Comparison of ENCODE assay signal across 1 cellular context in genomic region chr19:3210347-3211017, GRCh38.
TF ChIP-seq lines count a peak whose summit lies in the region.

No MANE protein-coding gene starts in this region.

TF ChIP-seq in GM12878, 131 proteins besides CTCF, POLR2A, EP300 and RAD21 (continues in another document):
- no peak for TF ChIP-seq SIN3A (IDR thresholded peaks at IDR 0.05; ENCODE audit: low read depth, low read length)
- no peak for TF ChIP-seq ZNF24 (IDR thresholded peaks at IDR 0.05)
- no peak for TF ChIP-seq E2F8 (IDR thresholded peaks at IDR 0.05; ENCODE audit: low read depth, partially characterized antibody)
- 0 out of 2 replicates have a peak, but pooled peaks have one; percentile 55 for TF ChIP-seq YY1 (IDR thresholded peaks at IDR 0.05; ENCODE audit: low read depth, low read length)
- TF ChIP-seq, protein P1, sequence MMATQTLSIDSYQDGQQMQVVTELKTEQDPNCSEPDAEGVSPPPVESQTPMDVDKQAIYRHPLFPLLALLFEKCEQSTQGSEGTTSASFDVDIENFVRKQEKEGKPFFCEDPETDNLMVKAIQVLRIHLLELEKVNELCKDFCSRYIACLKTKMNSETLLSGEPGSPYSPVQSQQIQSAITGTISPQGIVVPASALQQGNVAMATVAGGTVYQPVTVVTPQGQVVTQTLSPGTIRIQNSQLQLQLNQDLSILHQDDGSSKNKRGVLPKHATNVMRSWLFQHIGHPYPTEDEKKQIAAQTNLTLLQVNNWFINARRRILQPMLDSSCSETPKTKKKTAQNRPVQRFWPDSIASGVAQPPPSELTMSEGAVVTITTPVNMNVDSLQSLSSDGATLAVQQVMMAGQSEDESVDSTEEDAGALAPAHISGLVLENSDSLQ (IDR thresholded peaks at IDR 0.05), result peak; percentile 75
- TF ChIP-seq TARDBP (IDR thresholded peaks at IDR 0.05; ENCODE audit: borderline replicate concordance), result no peak
- no peak for TF ChIP-seq ZNF622 (IDR thresholded peaks at IDR 0.05)
- TF ChIP-seq POLR2AphosphoS2 (IDR thresholded peaks at IDR 0.05; ENCODE audit: low read depth, low read length), result no peak
- no peak for TF ChIP-seq CREM (IDR thresholded peaks at IDR 0.05; ENCODE audit: low read depth)
- TF ChIP-seq TBL1XR1 (IDR thresholded peaks at IDR 0.05; ENCODE audit: low read depth, low read length), result no peak
- TF ChIP-seq MEF2A (IDR thresholded peaks at IDR 0.05; ENCODE audit: insufficient read depth, low read depth, low read length), result no peak
- TF ChIP-seq, protein P2, sequence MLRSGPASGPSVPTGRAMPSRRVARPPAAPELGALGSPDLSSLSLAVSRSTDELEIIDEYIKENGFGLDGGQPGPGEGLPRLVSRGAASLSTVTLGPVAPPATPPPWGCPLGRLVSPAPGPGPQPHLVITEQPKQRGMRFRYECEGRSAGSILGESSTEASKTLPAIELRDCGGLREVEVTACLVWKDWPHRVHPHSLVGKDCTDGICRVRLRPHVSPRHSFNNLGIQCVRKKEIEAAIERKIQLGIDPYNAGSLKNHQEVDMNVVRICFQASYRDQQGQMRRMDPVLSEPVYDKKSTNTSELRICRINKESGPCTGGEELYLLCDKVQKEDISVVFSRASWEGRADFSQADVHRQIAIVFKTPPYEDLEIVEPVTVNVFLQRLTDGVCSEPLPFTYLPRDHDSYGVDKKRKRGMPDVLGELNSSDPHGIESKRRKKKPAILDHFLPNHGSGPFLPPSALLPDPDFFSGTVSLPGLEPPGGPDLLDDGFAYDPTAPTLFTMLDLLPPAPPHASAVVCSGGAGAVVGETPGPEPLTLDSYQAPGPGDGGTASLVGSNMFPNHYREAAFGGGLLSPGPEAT (IDR thresholded peaks at IDR 0.05; ENCODE audit: low read depth), result no peak
- TF ChIP-seq CREB1 (IDR thresholded peaks at IDR 0.05; ENCODE audit: low read depth), result no peak
- TF ChIP-seq TCF12 (IDR thresholded peaks at IDR 0.05; ENCODE audit: low read depth, low read length), result 0 out of 2 replicates have a peak, but pooled peaks have one; percentile 8
- no peak for TF ChIP-seq ZBTB40 (IDR thresholded peaks at IDR 0.05; ENCODE audit: borderline replicate concordance)
- TF ChIP-seq HDAC6 (IDR thresholded peaks at IDR 0.05; ENCODE audit: unreplicated experiment), result no peak
- no peak for TF ChIP-seq RB1 (IDR thresholded peaks at IDR 0.05; ENCODE audit: borderline replicate concordance)
- TF ChIP-seq DPF2 (IDR thresholded peaks at IDR 0.05), result no peak
- TF ChIP-seq SKIL (IDR thresholded peaks at IDR 0.05; ENCODE audit: low read depth, poor library complexity, severe bottlenecking), result no peak
- peak; percentile 96 for TF ChIP-seq SMARCA5 (IDR thresholded peaks at IDR 0.05)
- TF ChIP-seq TAF1 (IDR thresholded peaks at IDR 0.05; ENCODE audit: borderline replicate concordance, low read depth, low read length), result no peak
- TF ChIP-seq ZNF687 (IDR thresholded peaks at IDR 0.05), result no peak
- 0 out of 2 replicates have a peak, but pooled peaks have one; percentile 41 for TF ChIP-seq BACH1 (IDR thresholded peaks at IDR 0.05; ENCODE audit: borderline replicate concordance)
- TF ChIP-seq USF1 (IDR thresholded peaks at IDR 0.05; ENCODE audit: borderline replicate concordance, extremely low read length, insufficient read depth, low read depth, low read length), result no peak
- TF ChIP-seq ZZZ3 (IDR thresholded peaks at IDR 0.05; ENCODE audit: control insufficient read depth, insufficient read length, low read depth), result no peak
- no peak for TF ChIP-seq SPI1 (IDR thresholded peaks at IDR 0.05; ENCODE audit: borderline replicate concordance, insufficient read depth, low read depth, low read length)
- TF ChIP-seq RFX5 (IDR thresholded peaks at IDR 0.05; ENCODE audit: low read depth, low read length), result no peak
- TF ChIP-seq NR2F1 (conservative IDR thresholded peaks at IDR 0.05), result 0 out of 2 replicates have a peak, but pooled peaks have one; percentile 10
- no peak for TF ChIP-seq GATAD2B (conservative IDR thresholded peaks at IDR 0.05; ENCODE audit: low read depth)
- TF ChIP-seq, protein P3, sequence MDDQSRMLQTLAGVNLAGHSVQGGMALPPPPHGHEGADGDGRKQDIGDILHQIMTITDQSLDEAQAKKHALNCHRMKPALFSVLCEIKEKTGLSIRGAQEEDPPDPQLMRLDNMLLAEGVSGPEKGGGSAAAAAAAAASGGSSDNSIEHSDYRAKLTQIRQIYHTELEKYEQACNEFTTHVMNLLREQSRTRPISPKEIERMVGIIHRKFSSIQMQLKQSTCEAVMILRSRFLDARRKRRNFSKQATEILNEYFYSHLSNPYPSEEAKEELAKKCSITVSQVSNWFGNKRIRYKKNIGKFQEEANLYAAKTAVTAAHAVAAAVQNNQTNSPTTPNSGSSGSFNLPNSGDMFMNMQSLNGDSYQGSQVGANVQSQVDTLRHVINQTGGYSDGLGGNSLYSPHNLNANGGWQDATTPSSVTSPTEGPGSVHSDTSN (IDR thresholded peaks at IDR 0.05; ENCODE audit: insufficient replicate concordance, low read depth, low read length), result peak; percentile 29
- TF ChIP-seq, protein P4, sequence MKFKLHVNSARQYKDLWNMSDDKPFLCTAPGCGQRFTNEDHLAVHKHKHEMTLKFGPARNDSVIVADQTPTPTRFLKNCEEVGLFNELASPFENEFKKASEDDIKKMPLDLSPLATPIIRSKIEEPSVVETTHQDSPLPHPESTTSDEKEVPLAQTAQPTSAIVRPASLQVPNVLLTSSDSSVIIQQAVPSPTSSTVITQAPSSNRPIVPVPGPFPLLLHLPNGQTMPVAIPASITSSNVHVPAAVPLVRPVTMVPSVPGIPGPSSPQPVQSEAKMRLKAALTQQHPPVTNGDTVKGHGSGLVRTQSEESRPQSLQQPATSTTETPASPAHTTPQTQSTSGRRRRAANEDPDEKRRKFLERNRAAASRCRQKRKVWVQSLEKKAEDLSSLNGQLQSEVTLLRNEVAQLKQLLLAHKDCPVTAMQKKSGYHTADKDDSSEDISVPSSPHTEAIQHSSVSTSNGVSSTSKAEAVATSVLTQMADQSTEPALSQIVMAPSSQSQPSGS (IDR thresholded peaks at IDR 0.05; ENCODE audit: low read length), result no peak
- 0 out of 4 replicates have a peak, but pooled peaks of 1 of the 2 experiments have one; percentile 8 for TF ChIP-seq BHLHE40 (IDR thresholded peaks at IDR 0.05; ENCODE audit: borderline replicate concordance in 1 of 2, low read depth in 2 of 2, low read length in 1 of 2)
- no peak for TF ChIP-seq RBBP5 (conservative IDR thresholded peaks at IDR 0.05)
- TF ChIP-seq GABPA (IDR thresholded peaks at IDR 0.05; ENCODE audit: low read depth), result no peak
